8 cellular contexts compared by ENCODE assay signal in the genomic region with DNA sequence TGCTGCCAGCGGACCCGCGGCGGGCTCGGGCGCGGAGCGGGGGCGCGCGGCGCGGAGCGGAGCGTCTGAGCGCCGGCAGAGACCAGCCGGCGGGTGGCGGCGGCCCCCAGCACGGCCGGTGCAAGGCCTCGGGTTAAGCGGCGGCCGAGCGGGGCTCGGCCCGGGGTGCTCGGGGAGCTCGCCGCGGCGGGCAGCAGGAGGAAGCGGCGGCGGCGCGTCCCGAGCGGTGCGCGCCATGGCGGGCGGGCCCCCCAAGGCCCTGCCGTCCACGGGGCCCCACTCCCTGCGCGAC.
DNase-seq lines count a peak whose midpoint lies in the region; ATAC-seq and TF ChIP-seq lines count a peak whose summit lies in the region.

No MANE protein-coding gene starts in this region.

- no peak for TF ChIP-seq CTCF in WERI-Rb-1 (IDR thresholded peaks at IDR 0.05; ENCODE audit: low read depth, low read length)

- H3K4me3 ChIP-seq in WERI-Rb-1 (ENCODE audit: low read depth, low read length) (peak overlapping the region; percentile 80), iPS DF 6.9 (ENCODE audit: low read length) (peak overlapping the region; percentile 79)

- H3K36me3 ChIP-seq in WERI-Rb-1: peaks cover 15% of the 10 kb centered on the region
- H3K36me3 ChIP-seq in iPS DF 6.9 (ENCODE audit: control insufficient read depth, insufficient read depth, low read length): no peaks in the 10 kb centered on the region

- DNase-seq in WERI-Rb-1 (no peak), iPS DF 6.9 (ENCODE audit: low read depth, low spot score) (no peak), substantia nigra (lab: John Stamatoyannopoulos, UW) (no peak), NCI-H226 (no peak), NCI-H2171 treated with DMSO at 0.1 percent for 48 hours (lab: John Stamatoyannopoulos, UW) (no peak)
- DNase-seq in activated CD4-positive, alpha-beta T cell treated with anti-CD3 and anti-CD28 coated beads for 1 hour: no peak
- no peak for DNase-seq in activated CD4-positive, alpha-beta T cell treated with anti-CD3 and anti-CD28 coated beads, Interleukin-2, amount 50 U/mL, for 1 hour

- WGBS in iPS DF 6.9 (ENCODE audit: insufficient coverage, insufficient read length): no CpG with 5 or more reads among the region's 50 CpGs

- H3K27me3 ChIP-seq in WERI-Rb-1 (ENCODE audit: insufficient read depth, low read depth, severe bottlenecking) (no peaks in the 10 kb centered on the region), iPS DF 6.9 (ENCODE audit: control insufficient read depth, insufficient read depth, low read length) (no peaks in the 10 kb centered on the region)

- H3K4me1 ChIP-seq in iPS DF 6.9 (ENCODE audit: control insufficient read depth, insufficient read depth, low read length): peaks cover 4% of the 10 kb centered on the region; the same call in 1 of the 2 replicates

- peak; percentile 32 for ATAC-seq in GM21737 (IDR thresholded peaks at IDR 0.05; ENCODE audit: unreplicated experiment)

- H3K9me3 ChIP-seq in WERI-Rb-1 (ENCODE audit: severe bottlenecking): no peaks in the 10 kb centered on the region
- no peaks in the 10 kb centered on the region for H3K9me3 ChIP-seq in iPS DF 6.9 (ENCODE audit: control insufficient read depth, insufficient read depth, low read length)

- H3K27ac ChIP-seq in WERI-Rb-1 (peak overlapping the region; percentile 94), iPS DF 6.9 (ENCODE audit: low read length) (no peak overlapping the region), substantia nigra (ENCODE audit: low read depth, low read length, poor library complexity, severe bottlenecking) (peak overlapping the region; percentile 89)
